In the genomic region with DNA sequence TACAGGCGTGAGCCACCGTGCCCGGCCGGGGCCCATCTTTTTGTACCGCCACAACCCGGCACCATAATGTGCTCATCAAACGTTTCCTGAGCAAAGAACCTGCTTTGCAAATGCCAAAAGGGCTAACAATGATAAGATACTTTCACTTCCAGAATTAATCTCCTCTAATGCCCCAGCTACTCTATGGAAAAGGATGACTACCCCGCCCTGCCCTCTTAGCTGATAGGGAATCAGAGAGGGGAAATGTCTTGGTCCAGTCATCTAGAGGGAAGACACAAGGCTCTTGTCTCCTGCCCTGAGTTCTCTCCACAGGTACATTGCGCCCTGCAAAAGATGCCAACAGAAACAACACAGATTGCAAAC, we compare ENCODE assay signal across 8 cellular contexts. TPM values are rescaled to one million over a fixed set of nuclear protein-coding genes. Genes with fewer than 3 reads are reported as not detected.
DNase-seq lines count a peak whose midpoint lies in the region; ATAC-seq and TF ChIP-seq lines count a peak whose summit lies in the region.

No MANE protein-coding gene starts in this region.

- POLR2A ChIA-PET in GM10248 (lab: Yijun Ruan, JAX), result no interaction called here

- H3K27me3 ChIP-seq in SU-DHL-6 (ENCODE audit: low read length), result no peaks in the 10 kb centered on the region
- no peaks in the 10 kb centered on the region for H3K27me3 ChIP-seq in right cardiac atrium (ENCODE audit: control insufficient read depth, insufficient read depth)

- H3K27ac ChIP-seq in SU-DHL-6 (ENCODE audit: low read depth, low read length), result peak overlapping the region; percentile 17
- no peak overlapping the region for H3K27ac ChIP-seq in right cardiac atrium (ENCODE audit: low read length)

- H3K9ac ChIP-seq in SU-DHL-6 (ENCODE audit: low read length), result peak overlapping the region; percentile 64

- H3K27me3 Mint-ChIP-seq in stimulated activated memory B cell treated with anti-CD40 and anti-IgM and Interleukin-4, amounts not matched to agents 10 μg/mL and 1 μg/mL and 100 μg/mL, for 72 hours, result no peaks in the 10 kb centered on the region

- H3K9me2 ChIP-seq in SU-DHL-6 (replicated peaks; ENCODE audit: insufficient read depth, low read length), result no peaks in the 10 kb centered on the region

- H3K4me3 Mint-ChIP-seq in stimulated activated memory B cell treated with anti-CD40 and anti-IgM and Interleukin-4, amounts not matched to agents 10 μg/mL and 1 μg/mL and 100 μg/mL, for 72 hours, result peak overlapping the region; percentile 91

- WGBS in right cardiac atrium, result 63% methylated on average over 9 of the region's 9 CpGs

- H4K20me1 ChIP-seq in SU-DHL-6 (ENCODE audit: low read depth, low read length), result no peaks in the 10 kb centered on the region

- CTCF ChIA-PET in GM10248 (lab: Yijun Ruan, JAX), result no interaction called here

- peaks cover 11% of the 10 kb centered on the region; the same call in 1 of the 2 replicates for H3F3A ChIP-seq in SU-DHL-6 (ENCODE audit: insufficient read depth)

- peaks cover 19% of the 10 kb centered on the region for H3K4me1 Mint-ChIP-seq in stimulated activated memory B cell treated with anti-CD40 and anti-IgM and Interleukin-4, amounts not matched to agents 10 μg/mL and 1 μg/mL and 100 μg/mL, for 72 hours

- H3K36me3 Mint-ChIP-seq in stimulated activated memory B cell treated with anti-CD40 and anti-IgM and Interleukin-4, amounts not matched to agents 10 μg/mL and 1 μg/mL and 100 μg/mL, for 72 hours, result no peaks in the 10 kb centered on the region

- H3K4me2 ChIP-seq in SU-DHL-6 (ENCODE audit: low read depth, low read length, poor library complexity, severe bottlenecking), result peak overlapping the region; percentile 96

- peak overlapping the region; percentile 61 for H3K4me3 ChIP-seq in SU-DHL-6 (ENCODE audit: insufficient read depth, low read length, poor library complexity, severe bottlenecking)
- peak overlapping the region; percentile 78 for H3K4me3 ChIP-seq in right cardiac atrium (ENCODE audit: low read length)

- DNase-seq in NOMO-1 (lab: John Stamatoyannopoulos, UW; ENCODE audit: unreplicated experiment in 2 of 2), result peak; percentile 29 to 45
- no peak for DNase-seq in NOMO-1 treated with dmso at 0.1 percent for 144 hours (lab: John Stamatoyannopoulos, UW; ENCODE audit: unreplicated experiment)
- DNase-seq in right cardiac atrium, result no peak
- no peak for DNase-seq in GM10248 (ENCODE audit: extremely low spot score)
- DNase-seq in DMS53 treated with DMSO at 0.1 percent for 48 hours (lab: John Stamatoyannopoulos, UW; ENCODE audit: unreplicated experiment), result no peak

- no peaks in the 10 kb centered on the region for H3K79me2 ChIP-seq in SU-DHL-6 (ENCODE audit: insufficient read depth, low read length)

- peak overlapping the region; percentile 57 for H3K27ac Mint-ChIP-seq in stimulated activated memory B cell treated with anti-CD40 and anti-IgM and Interleukin-4, amounts not matched to agents 10 μg/mL and 1 μg/mL and 100 μg/mL, for 72 hours

- peak in 1 of 2 donors; percentile 9 for ATAC-seq in right cardiac atrium
- no peak for ATAC-seq in stimulated activated memory B cell treated with anti-CD40 and anti-IgM and Interleukin-4, amounts not matched to agents 10 μg/mL and 1 μg/mL and 100 μg/mL, for 72 hours
- ATAC-seq in HG02678 (IDR thresholded peaks at IDR 0.05; ENCODE audit: unreplicated experiment), result no peak

- H3K4me1 ChIP-seq in right cardiac atrium (ENCODE audit: control insufficient read depth, insufficient read depth, low read length), result no peaks in the 10 kb centered on the region

- intact Hi-C loops in right cardiac atrium (cut with DNase I), result no loop called here

- H3K9me3 ChIP-seq in SU-DHL-6 (ENCODE audit: insufficient read depth, low read length), result no peaks in the 10 kb centered on the region
- no peaks in the 10 kb centered on the region for H3K9me3 ChIP-seq in right cardiac atrium (ENCODE audit: control insufficient read depth, low read length)

- peak overlapping the region; percentile 97 for H2AFZ ChIP-seq in SU-DHL-6 (ENCODE audit: low read depth, low read length, severe bottlenecking)

- no peaks in the 10 kb centered on the region for H3K9me3 Mint-ChIP-seq in stimulated activated memory B cell treated with anti-CD40 and anti-IgM and Interleukin-4, amounts not matched to agents 10 μg/mL and 1 μg/mL and 100 μg/mL, for 72 hours

- TF ChIP-seq CTCF in SU-DHL-6 (IDR thresholded peaks at IDR 0.05; ENCODE audit: insufficient read depth, low read length, poor library complexity, severe bottlenecking) (no peak), GM10248 (IDR thresholded peaks at IDR 0.05; ENCODE audit: control extremely low read depth, extremely low read depth, low read depth, missing control alignments) (no peak)

- H3K36me3 ChIP-seq in SU-DHL-6 (ENCODE audit: low read length), result no peaks in the 10 kb centered on the region

RNA-seq across cellular contexts. Expression of gene TTLL1, which starts 0.6 kb away (rescaled TPM):
- total RNA-seq in right cardiac atrium, result 1 to 10 TPM; 4.2 to 6.8 (median 6.2) TPM
- 6.0 TPM for polyA plus RNA-seq in right cardiac atrium

RNA-seq across cellular contexts. Expression of gene BIK, which starts 22.0 kb away (rescaled TPM):
- total RNA-seq in right cardiac atrium, result under 1 TPM in 3 of 4 donors, not detected in 1; 0.31 to 0.34 (median 0.32) TPM
- polyA plus RNA-seq in right cardiac atrium, result 0.52 TPM

RNA-seq across cellular contexts. Expression of gene MCAT, which starts 54.6 kb away (rescaled TPM):
- 10 to 100 TPM; 12.5 to 13.8 (median 13.6) TPM for total RNA-seq in right cardiac atrium
- 14.5 TPM for polyA plus RNA-seq in right cardiac atrium

Comparison
In these comparisons a context has a peak if more than half of its experiments do, and no peak if none do; other contexts are left out.
1. DNase-seq: peak in NOMO-1 (2 of 2); none in NOMO-1 treated with dmso at 0.1 percent for 144 hours (single experiment), right cardiac atrium (0 of 3), GM10248 (single experiment) and DMS53 treated with DMSO at 0.1 percent for 48 hours (single experiment).